1 cellular context compared by ENCODE assay signal in the genomic region with DNA sequence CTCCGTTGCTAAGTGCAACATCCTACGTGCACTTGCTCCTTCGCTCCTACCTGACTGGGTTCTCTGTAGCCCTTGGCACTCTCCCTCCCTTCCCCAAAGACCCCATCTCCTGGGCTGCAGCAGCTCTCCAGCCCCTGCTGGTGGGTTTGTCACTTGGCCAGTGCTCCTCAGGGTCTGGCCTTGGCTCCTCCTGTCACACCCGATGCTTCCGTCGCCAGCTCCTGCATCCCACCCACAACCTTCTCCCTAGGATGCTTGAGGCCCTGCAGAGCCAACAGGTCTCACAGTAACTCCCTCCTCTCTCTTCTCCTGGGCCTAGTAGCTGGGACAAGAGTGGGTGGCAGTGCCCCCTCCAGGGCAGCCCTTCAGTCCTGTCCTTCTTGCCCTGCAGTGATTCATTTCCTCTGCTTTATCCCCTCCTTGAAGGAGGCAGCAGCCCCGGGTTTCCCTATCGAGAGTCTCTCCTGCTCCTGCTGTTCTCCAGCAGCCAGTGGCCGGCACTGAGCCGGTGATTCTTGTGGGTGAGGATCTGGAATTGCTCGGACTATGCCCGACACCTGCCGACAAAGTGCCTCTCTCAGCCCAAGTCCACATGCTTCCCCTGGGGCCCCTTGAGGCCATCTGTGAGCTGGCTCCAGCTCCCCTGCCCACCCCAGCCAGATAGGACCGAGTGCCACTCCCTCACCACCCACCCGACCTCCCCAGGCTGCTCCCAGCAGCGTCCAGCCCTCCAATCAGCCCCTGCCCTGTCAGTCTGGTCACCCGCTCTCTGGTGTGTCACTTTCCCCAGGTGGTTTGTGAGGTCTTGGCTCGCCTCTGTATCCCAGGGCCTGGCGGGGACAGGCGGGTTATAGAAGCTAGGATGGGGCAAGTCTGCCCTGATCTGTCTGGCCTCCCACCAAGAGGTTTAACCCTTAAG.
TF ChIP-seq lines count a peak whose summit lies in the region.

No MANE protein-coding gene starts in this region.

TF ChIP-seq in H1, 55 proteins besides CTCF, POLR2A, EP300 and RAD21 (continued from another document):
- TF ChIP-seq POU5F1 (IDR thresholded peaks at IDR 0.05; ENCODE audit: low read depth, low read length) (no peak), ASH2L (IDR thresholded peaks at IDR 0.05; ENCODE audit: low read length) (no peak), SAP30 (IDR thresholded peaks at IDR 0.05; ENCODE audit: insufficient read depth, insufficient replicate concordance, low read length) (no peak), KDM4A (IDR thresholded peaks at IDR 0.05; ENCODE audit: low read depth, low read length, severe bottlenecking) (no peak), TEAD4 (IDR thresholded peaks at IDR 0.05; ENCODE audit: low read depth, low read length) (no peak)
